9 cellular contexts compared by ENCODE assay signal in genomic region chr1:150808134-150808533, GRCh38. TPM values are rescaled to one million over a fixed set of nuclear protein-coding genes. Genes with fewer than 3 reads are reported as not detected.
DNase-seq lines count a peak whose midpoint lies in the region; ATAC-seq and TF ChIP-seq lines count a peak whose summit lies in the region.
"Had no signal": no experiment of that assay in that cellular context is flagged by ENCODE, and none has a peak within 500 bp of the region (broad histone marks: within the 10 kb centered on the region; RNA-seq: fewer than 3 reads in every experiment).

CTSK (minus strand) TSS chr1:150808260; CDS start chr1:150806805, 1,455 bp downstream.

- no peak within 1 kb of the TSS for H3K4me3 ChIP-seq in HUES48 (ENCODE audit: low read depth, low read length)
- peak within 1 kb of the TSS; percentile 13 for H3K4me3 ChIP-seq in colonic mucosa
- H3K4me3 ChIP-seq in mesenchymal stem cell (ENCODE audit: insufficient read depth in 1 of 2, low read depth in 1 of 2, low read length in 2 of 2) = peak within 1 kb of the TSS in 1 of 2 experiments; percentile 81
- H3K4me3 ChIP-seq in thymus (ENCODE audit: low read length) = peak within 1 kb of the TSS; percentile 4

- peak within 1 kb of the TSS; percentile 39 for H3K4me2 ChIP-seq in mesenchymal stem cell (ENCODE audit: low read length, poor library complexity, severe bottlenecking)

- intact Hi-C loops in colonic mucosa (cut with DNase I) = no loop called here

- H3K4ac ChIP-seq in mesenchymal stem cell (ENCODE audit: low read depth in 1 of 2, low read length in 2 of 2) = no peak within 1 kb of the TSS

- H2BK120ac ChIP-seq in mesenchymal stem cell (ENCODE audit: low read depth, low read length) = no peak within 1 kb of the TSS

- no peak within 1 kb of the TSS for H3K23ac ChIP-seq in mesenchymal stem cell (ENCODE audit: low read length in 2 of 2)

- H3K79me1 ChIP-seq in mesenchymal stem cell (replicated peaks; ENCODE audit: low read length, poor library complexity, severe bottlenecking) = peaks cover 3% of the 10 kb centered on the region

- TF ChIP-seq CTCF in colonic mucosa (IDR thresholded peaks at IDR 0.05) (no peak), GM20000 (IDR thresholded peaks at IDR 0.05; ENCODE audit: extremely low read depth, missing control alignments) (no peak)

- peaks cover 27% of the 10 kb centered on the region for H3K36me3 ChIP-seq in HUES48 (ENCODE audit: control insufficient read depth, insufficient read depth, low read length)
- no peaks in the 10 kb centered on the region for H3K36me3 ChIP-seq in colonic mucosa
- peaks cover 14 to 64% of the 10 kb centered on the region in 2 experiments for H3K36me3 ChIP-seq in mesenchymal stem cell (ENCODE audit: control insufficient read depth in 1 of 2, insufficient read depth in 2 of 2, low read depth in 1 of 2, low read length in 2 of 2)
- peaks cover 20% of the 10 kb centered on the region for H3K36me3 ChIP-seq in thymus (ENCODE audit: control insufficient read depth, insufficient read depth)

- H2AFZ ChIP-seq in mesenchymal stem cell (ENCODE audit: low read depth, low read length) = no peak within 1 kb of the TSS

- no peaks in the 10 kb centered on the region for H3K27me3 ChIP-seq in HUES48 (ENCODE audit: control insufficient read depth, insufficient read depth, low read length)
- H3K27me3 ChIP-seq in colonic mucosa = no peaks in the 10 kb centered on the region
- H3K27me3 ChIP-seq in mesenchymal stem cell (ENCODE audit: control insufficient read depth in 1 of 2, insufficient read depth in 1 of 2, low read length in 2 of 2) = no peaks in the 10 kb centered on the region
- no peaks in the 10 kb centered on the region for H3K27me3 ChIP-seq in thymus (ENCODE audit: control insufficient read depth, insufficient read depth)

- no peak for DNase-seq in colonic mucosa
- no peak for DNase-seq in mesenchymal stem cell
- DNase-seq in GM20000 (ENCODE audit: low spot score) = no peak
- DNase-seq: effector CD4-positive, alpha-beta T cell; NCI-H146 had no signal

- H3K4me1 ChIP-seq in HUES48 (ENCODE audit: control insufficient read depth, insufficient read depth, low read length) (peaks cover 26% of the 10 kb centered on the region), colonic mucosa (no peaks in the 10 kb centered on the region), mesenchymal stem cell (ENCODE audit: control insufficient read depth, insufficient read depth, low read depth, low read length) (peaks cover 1% of the 10 kb centered on the region), thymus (ENCODE audit: control insufficient read depth, insufficient read depth, low read length) (peaks cover 9% of the 10 kb centered on the region)

- no peak within 1 kb of the TSS for H2BK12ac ChIP-seq in mesenchymal stem cell (ENCODE audit: low read length in 2 of 2)

- WGBS in mesenchymal stem cell = 72% methylated on average over 7 of the region's 7 CpGs
- WGBS in thymus = 92% methylated on average over 7 of the region's 7 CpGs

- no peak within 1 kb of the TSS for H3K18ac ChIP-seq in mesenchymal stem cell (ENCODE audit: low read depth in 1 of 2, low read length in 2 of 2)

- H4K91ac ChIP-seq in mesenchymal stem cell (ENCODE audit: low read length) = no peak within 1 kb of the TSS

- no peaks in the 10 kb centered on the region for H3K9me3 ChIP-seq in HUES48 (ENCODE audit: control insufficient read depth, insufficient read depth, low read length)
- no peaks in the 10 kb centered on the region for H3K9me3 ChIP-seq in colonic mucosa
- H3K9me3 ChIP-seq in mesenchymal stem cell (ENCODE audit: control insufficient read depth, low read length) = no peaks in the 10 kb centered on the region
- no peaks in the 10 kb centered on the region for H3K9me3 ChIP-seq in thymus (ENCODE audit: control insufficient read depth)

- H3K27ac ChIP-seq in HUES48 (ENCODE audit: low read depth, low read length) (peak within 1 kb of the TSS; percentile 36), colonic mucosa (peak within 1 kb of the TSS; percentile 42), mesenchymal stem cell (ENCODE audit: low read length, poor library complexity, severe bottlenecking) (no peak within 1 kb of the TSS), thymus (ENCODE audit: low read depth) (no peak within 1 kb of the TSS)

- no peak within 1 kb of the TSS for H4K8ac ChIP-seq in mesenchymal stem cell (ENCODE audit: low read length)

- no peak within 1 kb of the TSS for H2BK15ac ChIP-seq in mesenchymal stem cell (ENCODE audit: low read depth, poor library complexity, severe bottlenecking)

- no peak within 1 kb of the TSS for H2AK5ac ChIP-seq in mesenchymal stem cell (ENCODE audit: low read length, severe bottlenecking)

- H2BK5ac ChIP-seq in mesenchymal stem cell (ENCODE audit: low read depth, low read length, poor library complexity, severe bottlenecking) = no peak within 1 kb of the TSS

- no peak within 1 kb of the TSS for H3K9ac ChIP-seq in HUES48 (ENCODE audit: low read depth, low read length)
- peak within 1 kb of the TSS in 1 of 2 donors; percentile 9 for H3K9ac ChIP-seq in colonic mucosa (ENCODE audit: low read depth in 2 of 2, low read length in 2 of 2)
- peak within 1 kb of the TSS; percentile 95 for H3K9ac ChIP-seq in mesenchymal stem cell (ENCODE audit: low read length)

- no peak for ATAC-seq in GM21529 (IDR thresholded peaks at IDR 0.05; ENCODE audit: unreplicated experiment)
- no peak for ATAC-seq in GM21526 (IDR thresholded peaks at IDR 0.05; ENCODE audit: low FRiP score, unreplicated experiment)

- H3K14ac ChIP-seq in mesenchymal stem cell (ENCODE audit: low read length in 2 of 2) = no peak within 1 kb of the TSS

RNA-seq across cellular contexts. Expression of gene CTSK, which starts in this region (rescaled TPM):
- total RNA-seq in colonic mucosa = 10 to 100 TPM; 11.4 to 33.6 TPM
- 2.6 TPM for polyA plus RNA-seq in mesenchymal stem cell (2013, experiment 1 of 2)
- 2.2 TPM for polyA plus RNA-seq in mesenchymal stem cell (2013, experiment 2 of 2)
- 27.5 TPM for polyA plus RNA-seq in thymus

Comparison
In these comparisons a context has a peak if more than half of its experiments do, and no peak if none do; other contexts are left out.
1. H3K27ac ChIP-seq: peak in HUES48 (single experiment) and colonic mucosa (single experiment); none in mesenchymal stem cell (single experiment) and thymus (single experiment).